Comparison of ENCODE assay signal across 8 cellular contexts in the genomic region with DNA sequence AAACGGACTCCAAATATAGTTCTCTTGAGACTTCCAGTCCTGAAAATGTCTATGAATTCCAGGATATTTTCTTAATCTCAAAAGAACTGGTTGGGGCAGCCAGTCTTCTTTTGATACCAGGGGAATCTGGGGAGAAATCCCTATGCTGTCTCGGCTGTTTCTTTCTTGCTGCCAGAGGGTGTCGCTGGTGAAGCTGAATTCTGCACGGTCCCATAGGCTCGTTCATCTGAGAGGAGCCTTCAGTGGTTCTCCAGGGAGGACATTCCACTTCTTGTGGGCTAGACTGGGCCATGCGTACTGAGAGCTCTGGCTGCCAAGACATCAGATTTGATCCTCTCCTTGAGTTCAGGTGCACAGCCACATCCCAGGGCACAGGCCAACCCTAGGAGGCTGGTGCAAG.
DNase-seq lines count a peak whose midpoint lies in the region; ATAC-seq and TF ChIP-seq lines count a peak whose summit lies in the region.

No MANE protein-coding gene starts in this region.

- H3K27me3 Mint-ChIP-seq in CD4-positive, alpha-beta memory T cell: peaks cover 17 to 21% of the 10 kb centered on the region in 2 donors

- H3K27me3 ChIP-seq in CD4-positive, alpha-beta memory T cell (ENCODE audit: insufficient read depth, low read length): no peaks in the 10 kb centered on the region

- no peaks in the 10 kb centered on the region for H3K9me3 Mint-ChIP-seq in CD4-positive, alpha-beta memory T cell

- no peaks in the 10 kb centered on the region for H3K9me3 ChIP-seq in CD4-positive, alpha-beta memory T cell (ENCODE audit: control insufficient read depth in 1 of 2, low read length in 2 of 2)

- CTCF ChIA-PET in CD4-positive, alpha-beta memory T cell (lab: Charles Lee; ENCODE audit: partially characterized antibody): no interaction called here

- no peak overlapping the region for H3K4me3 Mint-ChIP-seq in CD4-positive, alpha-beta memory T cell

- intact Hi-C loops in Right ventricle myocardium superior (cut with DNase I) (no loop called here), cardiac septum (cut with DNase I) (loop anchor here (10.0 kb wide), 1 partner anchor 1091 kb away; no protein-coding TSS in a partner anchor)
- intact Hi-C loops in CD4-positive, alpha-beta memory T cell (cut with micrococcal nuclease): no loop called here

- H3K27ac ChIP-seq in VCaP: no peak overlapping the region
- no peak overlapping the region for H3K27ac ChIP-seq in CD4-positive, alpha-beta memory T cell (ENCODE audit: low read depth, low read length)

- peak; percentile 49 for ATAC-seq in Right ventricle myocardium superior (ENCODE audit: poor library complexity)
- no peak for ATAC-seq in HG03521 (IDR thresholded peaks at IDR 0.05; ENCODE audit: unreplicated experiment)

- H3K4me3 ChIP-seq in CD4-positive, alpha-beta memory T cell (ENCODE audit: low read length in 2 of 2): no peak overlapping the region

- POLR2A ChIA-PET in CD4-positive, alpha-beta memory T cell (lab: Charles Lee; ENCODE audit: partially characterized antibody): no interaction called here

- H3K4me1 Mint-ChIP-seq in CD4-positive, alpha-beta memory T cell: no peaks in the 10 kb centered on the region

- TF ChIP-seq CTCF in VCaP (conservative IDR thresholded peaks at IDR 0.05): peak; percentile 71

- H3K4me1 ChIP-seq in CD4-positive, alpha-beta memory T cell (ENCODE audit: insufficient read depth, low read length): no peaks in the 10 kb centered on the region

- no peaks in the 10 kb centered on the region for H3K36me3 ChIP-seq in CD4-positive, alpha-beta memory T cell (ENCODE audit: insufficient read depth, low read length)

- H3K27ac Mint-ChIP-seq in CD4-positive, alpha-beta memory T cell: no peak overlapping the region

- H3K36me3 Mint-ChIP-seq in CD4-positive, alpha-beta memory T cell: no peaks in the 10 kb centered on the region

- DNase-seq in Right ventricle myocardium superior (no peak), cardiac septum (ENCODE audit: low spot score) (no peak), iPS DF 19.7 (ENCODE audit: low read depth, low spot score) (peak; percentile 42), cerebellar nuclear complex (lab: John Stamatoyannopoulos, UW) (no peak), NCI-H1092 treated with DMSO at 0.1 percent for 48 hours (lab: John Stamatoyannopoulos, UW) (no peak)
- DNase-seq in CD4-positive, alpha-beta memory T cell: no peak
